In the genomic region with DNA sequence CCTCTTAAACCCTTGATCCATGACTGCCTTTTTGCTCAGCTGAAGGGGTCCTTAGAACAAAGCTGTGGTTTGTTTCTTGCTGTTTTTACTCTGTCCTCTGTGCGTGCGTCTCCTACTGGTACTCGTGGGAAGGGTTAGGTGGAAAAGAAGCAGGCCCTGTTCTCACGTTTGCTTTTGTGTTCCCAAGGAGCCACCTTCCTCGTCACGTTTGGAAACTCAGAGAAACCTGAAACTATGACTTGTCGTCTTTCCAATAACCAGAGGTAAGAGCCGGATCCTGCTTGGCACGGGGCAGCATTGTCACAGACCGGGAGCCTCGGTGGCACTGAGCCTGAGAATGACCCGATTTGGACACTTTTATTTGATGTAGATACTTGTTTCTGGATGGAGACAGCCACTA, we compare ENCODE assay signal across 21 cellular contexts. TPM values are rescaled to one million over a fixed set of nuclear protein-coding genes. Genes with fewer than 3 reads are reported as not detected.
DNase-seq lines count a peak whose midpoint lies in the region; ATAC-seq, FAIRE-seq and TF ChIP-seq lines count a peak whose summit lies in the region.
"Had no signal": no experiment of that assay in that cellular context is flagged by ENCODE, and none has a peak within 500 bp of the region (broad histone marks: within the 10 kb centered on the region; RNA-seq: fewer than 3 reads in every experiment).

No MANE protein-coding gene starts in this region.

- H3K9me3 ChIP-seq in prostate gland (no peaks in the 10 kb centered on the region), pancreas (no peaks in the 10 kb centered on the region)
- H3K9me3 ChIP-seq: adrenal gland, heart right ventricle had no signal

- peaks cover 14% of the 10 kb centered on the region for H3K4me1 Mint-ChIP-seq in endothelial cell (ENCODE audit: unreplicated experiment)
- H3K4me1 Mint-ChIP-seq: immature natural killer cell had no signal

- H3K27ac Mint-ChIP-seq in endothelial cell (ENCODE audit: unreplicated experiment), result peak overlapping the region; percentile 77
- no peak overlapping the region for H3K27ac Mint-ChIP-seq in activated naive CD4-positive, alpha-beta T cell treated with anti-CD3 and anti-CD28 coated beads, Interleukin-2, amount 50 U/mL, for 72 hours
- H3K27ac Mint-ChIP-seq: immature natural killer cell, nephron had no signal

- peaks cover 27% of the 10 kb centered on the region for H3K36me3 Mint-ChIP-seq in endothelial cell (ENCODE audit: low read depth, unreplicated experiment)
- no peaks in the 10 kb centered on the region for H3K36me3 Mint-ChIP-seq in activated naive CD4-positive, alpha-beta T cell treated with anti-CD3 and anti-CD28 coated beads, Interleukin-2, amount 50 U/mL, for 72 hours

- no peak for ATAC-seq in activated naive CD4-positive, alpha-beta T cell treated with anti-CD3 and anti-CD28 coated beads, Interleukin-2, amount 50 U/mL, for 72 hours
- ATAC-seq in pancreas, result no peak
- ATAC-seq: GM12878, SK-N-SH treated with all-trans-retinoic acid at 6 μM for 48 hours had no signal

- FAIRE-seq in pancreas (lab: Jason Lieb, UNC), result no peak
- FAIRE-seq: GM12878 had no signal

- WGBS in prostate gland, result 27% methylated on average over 12 of the region's 12 CpGs
- WGBS in pancreas, 2 donors, result 38 to 39% methylated on average over 12 of the region's 12 CpGs

- TF ChIP-seq POLR2A in prostate gland (IDR thresholded peaks at IDR 0.05), result no peak

- intact Hi-C loops in prostate gland (cut with DNase I), result no loop called here
- intact Hi-C loops in posterior vena cava (cut with DNase I), result loop anchor here in 1 of 2 donors (1.0 kb wide), 1 partner anchor 33 kb away; no protein-coding TSS in a partner anchor
- intact Hi-C loops in pancreas (cut with DNase I), result no loop called here

- H3K27me3 ChIP-seq in prostate gland (replicated peaks; ENCODE audit: insufficient read depth) (no peaks in the 10 kb centered on the region), pancreas (no peaks in the 10 kb centered on the region)
- H3K27me3 ChIP-seq: adrenal gland, heart right ventricle had no signal

- H3K4me3 Mint-ChIP-seq in endothelial cell (ENCODE audit: unreplicated experiment), result peak overlapping the region; percentile 42
- H3K4me3 Mint-ChIP-seq: central memory CD8-positive, alpha-beta T cell; immature natural killer cell; nephron had no signal

- TF ChIP-seq CTCF in endothelial cell (IDR thresholded peaks at IDR 0.05; ENCODE audit: unreplicated experiment) (no peak), prostate gland (IDR thresholded peaks at IDR 0.05) (peak in 3 of 4 experiments; percentile 34 to 64 (median 54)), pancreas (IDR thresholded peaks at IDR 0.05) (no peak)

- peaks cover 7% of the 10 kb centered on the region for H3K27me3 Mint-ChIP-seq in endothelial cell (ENCODE audit: unreplicated experiment)
- H3K27me3 Mint-ChIP-seq: central memory CD8-positive, alpha-beta T cell had no signal

- peak; percentile 76 for DNase-seq in DMS79 (lab: John Stamatoyannopoulos, UW)
- DNase-seq in NCI-H2107 (lab: John Stamatoyannopoulos, UW), result peak; percentile 56
- DNase-seq in endothelial cell (ENCODE audit: low spot score), result no peak
- DNase-seq in prostate gland (ENCODE audit: low spot score), result peak; percentile 91
- DNase-seq in activated naive CD4-positive, alpha-beta T cell treated with anti-CD3 and anti-CD28 coated beads, Interleukin-2, amount 50 U/mL, for 72 hours (ENCODE audit: low spot score in 2 of 2), result no peak
- no peak for DNase-seq in posterior vena cava (ENCODE audit: low spot score)
- DNase-seq in pancreas, result no peak
- DNase-seq in GM19238 (ENCODE audit: insufficient read length, low spot score), result no peak
- DNase-seq: adrenal gland; effector CD8-positive, alpha-beta T cell; H7; immature natural killer cell; mesenchymal stem cell; NCI-H1436; NCI-H446; NK-92 treated with Interleukin-12 subunit alpha and Interleukin-12 subunit beta, amount 100 ng/mL, for 24 hours had no signal

- H3K27ac ChIP-seq in prostate gland, result peak overlapping the region; percentile 88
- H3K27ac ChIP-seq in pancreas, result no peak overlapping the region
- H3K27ac ChIP-seq: adrenal gland had no signal

- no peaks in the 10 kb centered on the region for H3K9me3 Mint-ChIP-seq in endothelial cell (ENCODE audit: unreplicated experiment)
- H3K9me3 Mint-ChIP-seq in activated naive CD4-positive, alpha-beta T cell treated with anti-CD3 and anti-CD28 coated beads, Interleukin-2, amount 50 U/mL, for 72 hours, result no peaks in the 10 kb centered on the region
- H3K9me3 Mint-ChIP-seq: central memory CD8-positive, alpha-beta T cell; immature natural killer cell; nephron had no signal

- peak overlapping the region in 1 of 2 donors; percentile 5 for H3K4me3 ChIP-seq in prostate gland
- H3K4me3 ChIP-seq in pancreas, result no peak overlapping the region
- H3K4me3 ChIP-seq: adrenal gland, GM12878, heart right ventricle had no signal

- H3K36me3 ChIP-seq in prostate gland (no peaks in the 10 kb centered on the region), pancreas (peaks cover 0 to 4% (median 0%) of the 10 kb centered on the region in 3 donors)

- H3K4me1 ChIP-seq in prostate gland (replicated peaks) (peaks cover 47% of the 10 kb centered on the region), pancreas (peaks cover 25 to 43% (median 41%) of the 10 kb centered on the region in 3 donors)

RNA-seq across cellular contexts. Expression of a gene that starts 13.1 kb away (rescaled TPM):
- total RNA-seq in endothelial cell (ENCODE audit: unreplicated experiment) (48.1 TPM), prostate gland (100 to 1,000 TPM; 162 to 215 TPM), posterior vena cava (10 to 100 TPM; 57.2 to 59.5 TPM), pancreas (10 to 100 TPM; 13.7 to 24.9 (median 16.2) TPM)
- total RNA-seq in activated naive CD4-positive, alpha-beta T cell treated with anti-CD3 and anti-CD28 coated beads, Interleukin-2, amount 50 U/mL, for 72 hours, result 10 to 100 TPM; 15.3 to 16.4 TPM
- polyA plus RNA-seq in pancreas, result 10 to 100 TPM; 22.1 to 32.6 TPM

RNA-seq across cellular contexts. Expression of a gene that starts 13.5 kb away (rescaled TPM):
- total RNA-seq in endothelial cell (ENCODE audit: unreplicated experiment) (10.2 TPM), prostate gland (10 to 100 TPM; 24.7 to 33.2 TPM), posterior vena cava (1 to 10 TPM; 4.0 to 4.9 TPM), pancreas (1 to 10 TPM; 1.7 to 4.3 (median 2.7) TPM)
- 10 to 100 TPM; 45.8 to 46.4 TPM for total RNA-seq in activated naive CD4-positive, alpha-beta T cell treated with anti-CD3 and anti-CD28 coated beads, Interleukin-2, amount 50 U/mL, for 72 hours
- polyA plus RNA-seq in pancreas, result 1 to 10 TPM; 4.4 to 5.2 TPM

Comparison
In these comparisons a context has a peak if more than half of its experiments do, and no peak if none do; other contexts are left out.
1. DNase-seq: peak in DMS79 (single experiment), NCI-H2107 (single experiment) and prostate gland (single experiment); none in endothelial cell (single experiment), activated naive CD4-positive, alpha-beta T cell treated with anti-CD3 and anti-CD28 coated beads, Interleukin-2, amount 50 U/mL, for 72 hours (0 of 2), posterior vena cava (single experiment), pancreas (0 of 6) and GM19238 (single experiment).
2. CTCF ChIP-seq: peak in prostate gland (3 of 4); none in endothelial cell (single experiment) and pancreas (0 of 4).
3. H3K27ac ChIP-seq: peak in prostate gland (2 of 2); none in pancreas (0 of 4).